In genomic region chr10:34207350-34207749, GRCh38 we compare ENCODE assay signal across 24 cellular contexts.
"Had no signal": no experiment of that assay in that cellular context is flagged by ENCODE, and none has a peak within 500 bp of the region (broad histone marks: within the 10 kb centered on the region; RNA-seq: fewer than 3 reads in every experiment).

No MANE protein-coding gene starts in this region.

- H3K27ac ChIP-seq: adrenal gland, KMS-11, SK-N-MC, VCaP had no signal

- H3K4me1 Mint-ChIP-seq: activated T-helper 17 cell treated with anti-CD3 and anti-CD28 coated beads, Interleukin-2, amount 50 U/mL, for 72 hours had no signal

- DNase-seq: activated CD4-positive, alpha-beta memory T cell treated with anti-CD3 and anti-CD28 coated beads for 36 hours; activated CD4-positive, alpha-beta T cell treated with anti-CD3 and anti-CD28 coated beads, Interleukin-2, amount 10 ng/mL, durations not matched to agents 7 days and 5 days; activated CD4-positive, CD25-positive, alpha-beta regulatory T cell; activated gamma-delta T cell treated with Interleukin-2 at 50 U/mL for 16 hours; activated naive CD4-positive, alpha-beta T cell treated with anti-CD3 and anti-CD28 coated beads, Interleukin-2, amount 50 U/mL, for 16 hours; activated naive CD8-positive, alpha-beta T cell treated with anti-CD3 and anti-CD28 coated beads, Interleukin-2, amount 10 ng/mL, durations not matched to agents 7 days and 5 days; activated T-cell treated with anti-CD3 and anti-CD28 coated beads for 4 hours; activated T-cell treated with anti-CD3 and anti-CD28 coated beads, Interleukin-2, amount 50 U/mL, for 48 hours; adrenal gland; anterior cingulate cortex; NCI-H1092 treated with DMSO at 0.1 percent for 48 hours; NCI-H1417 treated with DMSO at 0.1 percent for 48 hours; NCI-H1694; NCI-H2029; NCI-H2107; NCI-H345; NCI-H510A; NCI-H82; SIG-M5; T-helper 1 cell had no signal

- H3K27me3 ChIP-seq: adrenal gland had no signal

- H3K36me3 ChIP-seq: adrenal gland had no signal

- H3K27ac Mint-ChIP-seq: activated CD4-positive, alpha-beta memory T cell treated with anti-CD3 and anti-CD28 coated beads for 36 hours; activated CD4-positive, alpha-beta T cell treated with anti-CD3 and anti-CD28 coated beads, Interleukin-2, amount 10 ng/mL, durations not matched to agents 7 days and 5 days; activated naive CD8-positive, alpha-beta T cell treated with anti-CD3 and anti-CD28 coated beads, Interleukin-2, amount 10 ng/mL, durations not matched to agents 7 days and 5 days; activated T-helper 17 cell treated with anti-CD3 and anti-CD28 coated beads, Interleukin-2, amount 50 U/mL, for 72 hours had no signal

- H3K4me3 ChIP-seq: adrenal gland, SK-N-MC had no signal

- H3K4me1 ChIP-seq: adrenal gland had no signal

- H3K9me3 Mint-ChIP-seq: activated CD4-positive, alpha-beta memory T cell treated with anti-CD3 and anti-CD28 coated beads for 36 hours; activated CD4-positive, alpha-beta T cell treated with anti-CD3 and anti-CD28 coated beads, Interleukin-2, amount 10 ng/mL, durations not matched to agents 7 days and 5 days; activated naive CD8-positive, alpha-beta T cell treated with anti-CD3 and anti-CD28 coated beads, Interleukin-2, amount 10 ng/mL, durations not matched to agents 7 days and 5 days; activated T-helper 17 cell treated with anti-CD3 and anti-CD28 coated beads, Interleukin-2, amount 50 U/mL, for 72 hours had no signal

- H3K9me3 ChIP-seq: adrenal gland had no signal

- H3K4me2 ChIP-seq: KMS-11 had no signal

- H3K4me3 Mint-ChIP-seq: activated CD4-positive, alpha-beta memory T cell treated with anti-CD3 and anti-CD28 coated beads for 36 hours; activated CD4-positive, alpha-beta T cell treated with anti-CD3 and anti-CD28 coated beads, Interleukin-2, amount 10 ng/mL, durations not matched to agents 7 days and 5 days; activated naive CD8-positive, alpha-beta T cell treated with anti-CD3 and anti-CD28 coated beads, Interleukin-2, amount 10 ng/mL, durations not matched to agents 7 days and 5 days; activated T-helper 17 cell treated with anti-CD3 and anti-CD28 coated beads, Interleukin-2, amount 50 U/mL, for 72 hours had no signal

- H3K27me3 Mint-ChIP-seq: activated CD4-positive, alpha-beta T cell treated with anti-CD3 and anti-CD28 coated beads, Interleukin-2, amount 10 ng/mL, durations not matched to agents 7 days and 5 days had no signal

- H3K9ac ChIP-seq: KMS-11 had no signal

- H3K36me3 Mint-ChIP-seq: activated CD4-positive, alpha-beta memory T cell treated with anti-CD3 and anti-CD28 coated beads for 36 hours; activated naive CD8-positive, alpha-beta T cell treated with anti-CD3 and anti-CD28 coated beads, Interleukin-2, amount 10 ng/mL, durations not matched to agents 7 days and 5 days had no signal
